21 cellular contexts compared by ENCODE assay signal in the genomic region with DNA sequence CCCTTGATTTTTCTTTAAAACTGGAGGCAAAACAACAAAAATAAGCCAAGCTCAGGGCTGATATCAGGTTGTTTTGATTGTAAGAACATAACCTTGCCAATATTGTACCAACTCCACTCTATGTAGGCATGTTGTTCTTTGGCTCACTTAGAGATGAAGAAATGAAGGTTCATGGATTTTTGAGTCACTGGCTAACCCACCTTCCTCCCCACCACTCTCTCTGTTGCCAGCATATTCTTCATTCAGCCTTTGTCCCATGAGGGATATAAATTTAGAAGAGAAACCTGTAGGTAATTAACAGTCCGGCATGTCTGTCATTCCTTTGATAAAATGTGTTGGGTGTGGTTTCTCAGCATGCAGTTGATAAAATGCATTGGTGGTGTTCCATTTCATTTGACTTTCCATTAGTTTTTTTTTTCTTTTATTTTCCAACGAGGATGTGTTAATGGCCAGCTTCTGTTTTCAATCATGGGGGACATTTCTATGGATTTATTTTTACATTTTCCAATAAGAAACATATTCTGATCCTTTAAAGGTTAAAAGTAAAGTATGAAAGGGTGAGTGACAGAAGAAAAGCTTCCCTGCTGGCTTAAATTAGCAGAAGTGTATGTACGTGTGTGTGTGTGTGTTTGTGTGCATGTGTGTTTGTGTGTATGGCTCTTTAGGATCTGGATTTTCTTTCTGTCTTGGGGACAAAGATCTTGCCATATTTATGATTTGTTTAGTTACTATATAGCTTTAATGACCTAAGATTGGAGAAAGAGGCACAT.
"Had no signal": no experiment of that assay in that cellular context is flagged by ENCODE, and none has a peak within 500 bp of the region (broad histone marks: within the 10 kb centered on the region; RNA-seq: fewer than 3 reads in every experiment).

No MANE protein-coding gene starts in this region.

- H3K27me3 ChIP-seq: hepatocyte, neural progenitor cell, spleen, tibial artery had no signal

- ATAC-seq: activated CD4-positive, alpha-beta T cell treated with anti-CD3 and anti-CD28 coated beads for 36 hours; activated T-cell treated with anti-CD3 and anti-CD28 coated beads, Interleukin-2, amount 50 U/mL, for 4 hours; left lobe of liver; naive thymus-derived CD4-positive, alpha-beta T cell; stimulated activated naive CD8-positive, alpha-beta T cell treated with anti-CD3 and anti-CD28 coated beads, Interleukin-15, Interleukin-2, amounts not matched to agents 100 U/mL and 50 U/mL, for 24 hours; T-helper 17 cell had no signal

- H3K4me3 ChIP-seq: hepatocyte, lung, neural progenitor cell, spleen, tibial artery had no signal

- H3K79me2 ChIP-seq: hepatocyte had no signal

- H3K4me2 ChIP-seq: hepatocyte, neural progenitor cell had no signal

- H3K36me3 ChIP-seq: neural progenitor cell, spleen, tibial artery had no signal

- H3K9ac ChIP-seq: neural progenitor cell had no signal

- H2AFZ ChIP-seq: hepatocyte, neural progenitor cell had no signal

- H3K27ac ChIP-seq: epithelial cell of prostate, hepatocyte, neural progenitor cell, spleen, tibial artery had no signal

- H3K4me1 ChIP-seq: neural progenitor cell, spleen had no signal

- DNase-seq: activated B cell treated with CpG ODN at 0.5 μM for 24 hours; activated CD4-positive, alpha-beta T cell treated with anti-CD3 and anti-CD28 coated beads for 36 hours; activated CD4-positive, alpha-beta T cell treated with anti-CD3 and anti-CD28 coated beads, Interleukin-2, amount 50 U/mL, for 4 hours; activated CD8-positive, alpha-beta memory T cell treated with anti-CD3 and anti-CD28 coated beads, Interleukin-2, amount 50 U/mL, for 48 hours; activated naive CD4-positive, alpha-beta T cell treated with Interleukin-2 at 50 U/mL for 16 hours; activated naive CD8-positive, alpha-beta T cell treated with anti-CD3 and anti-CD28 coated beads, Interleukin-2, amount 10 ng/mL, durations not matched to agents 7 days and 5 days; activated T-cell treated with anti-CD3 and anti-CD28 coated beads, Interleukin-2, amount 50 U/mL, for 4 hours; amygdala; foreskin melanocyte; immature natural killer cell; naive thymus-derived CD4-positive, alpha-beta T cell; spleen; stimulated activated CD4-positive, alpha-beta T cell treated with anti-CD3 and anti-CD28 coated beads, Interleukin-4, amount 100 ng/mL, for 24 hours; stimulated activated naive CD8-positive, alpha-beta T cell treated with anti-CD3 and anti-CD28 coated beads, Interleukin-15, Interleukin-2, amounts not matched to agents 100 U/mL and 50 U/mL, for 24 hours; T-helper 17 cell; tibial artery had no signal

- H3K9me3 ChIP-seq: spleen, tibial artery had no signal
